Comparison of ENCODE assay signal across 8 cellular contexts in the genomic region with DNA sequence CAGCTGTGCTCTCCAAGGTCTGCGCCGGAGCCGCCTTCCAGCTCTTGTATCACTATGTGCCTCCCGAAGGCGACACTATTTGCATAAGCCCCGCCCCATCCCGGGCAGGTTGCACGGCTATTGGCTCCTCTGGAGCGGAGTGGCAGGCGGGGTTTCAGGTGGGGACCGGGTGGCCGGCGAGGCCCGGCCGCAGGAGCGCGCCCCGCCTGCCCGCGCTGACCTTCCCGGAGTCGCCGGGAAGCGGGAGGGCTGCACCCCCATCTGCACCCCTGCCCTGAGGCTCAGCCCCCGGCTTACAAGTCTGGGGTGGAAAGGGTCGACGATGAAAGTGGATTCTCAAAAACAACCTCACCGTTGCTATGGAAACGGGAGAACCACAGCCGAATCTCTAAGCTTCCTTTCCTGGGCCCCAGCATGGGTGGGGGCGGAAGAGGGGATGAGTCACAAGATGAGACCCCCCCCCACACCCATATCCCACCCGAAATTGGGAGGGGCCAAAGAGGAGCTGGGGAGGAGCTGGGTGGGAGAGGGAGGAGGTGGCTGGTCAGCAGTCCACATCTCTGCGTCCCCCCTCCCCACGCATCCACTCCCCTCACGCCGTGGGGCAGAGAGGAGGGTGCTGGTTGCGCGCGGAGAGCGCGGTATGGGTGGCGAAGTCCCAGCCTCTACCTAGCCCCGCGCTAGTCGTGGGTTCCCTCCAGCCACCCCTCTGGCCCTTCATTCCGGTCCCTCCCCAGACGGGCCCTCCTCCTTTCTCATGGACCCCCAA. TPM values are rescaled to one million over a fixed set of nuclear protein-coding genes. Genes with fewer than 3 reads are reported as not detected.
DNase-seq lines count a peak whose midpoint lies in the region; ATAC-seq and TF ChIP-seq lines count a peak whose summit lies in the region.

HPCAL4 (minus strand) TSS at position 51 of the 769 bp plus-strand sequence. CDS start 6,830 bp downstream, outside the sequence.

- H3K4me3 ChIP-seq in CD4-positive, CD25-positive, alpha-beta regulatory T cell (ENCODE audit: low read depth, low read length): peak within 1 kb of the TSS; percentile 61
- H3K4me3 ChIP-seq in Jurkat, Clone E6-1 (ENCODE audit: low read length): peak within 1 kb of the TSS; percentile 38
- H3K4me3 ChIP-seq in Peyer's patch: peak within 1 kb of the TSS; percentile 14 to 48 (median 46)
- peak within 1 kb of the TSS; percentile 28 for H3K4me3 ChIP-seq in fibroblast of pulmonary artery (replicated peaks; ENCODE audit: low read depth, low read length)

- intact Hi-C loops in activated T-helper 2 cell treated with anti-CD3 and anti-CD28 coated beads, Interferon-gamma antibody, Interleukin-2, Interleukin-4, amounts not matched to agents 10 μg/mL and 5 μg/mL and 100 μg/mL, durations not matched to agents 14 hours and 24 hours and 36 hours (cut with micrococcal nuclease): no loop called here

- H3K4me1 ChIP-seq in CD4-positive, CD25-positive, alpha-beta regulatory T cell (ENCODE audit: control insufficient read depth, insufficient read depth, low read length, poor library complexity, severe bottlenecking): peaks cover 39% of the 10 kb centered on the region
- peaks cover 0 to 18% (median 13%) of the 10 kb centered on the region in 4 donors for H3K4me1 ChIP-seq in Peyer's patch

- TF ChIP-seq POLR2A in Peyer's patch (IDR thresholded peaks at IDR 0.05): no peak

- no peaks in the 10 kb centered on the region for H3K9me3 Mint-ChIP-seq in CD4-positive, CD25-positive, alpha-beta regulatory T cell
- H3K9me3 Mint-ChIP-seq in activated T-helper 2 cell treated with anti-CD3 and anti-CD28 coated beads, Interferon-gamma antibody, Interleukin-2, Interleukin-4, amounts not matched to agents 10 μg/mL and 5 μg/mL and 100 μg/mL, durations not matched to agents 14 hours and 24 hours and 36 hours: no peaks in the 10 kb centered on the region
- no peaks in the 10 kb centered on the region for H3K9me3 Mint-ChIP-seq in natural killer cell treated with Interleukin-12 subunit alpha and Interleukin-12 subunit beta and Interleukin-15 and Interleukin-18, amount 100 ng/mL, for 72 hours
- H3K9me3 Mint-ChIP-seq in stimulated activated naive B cell treated with anti-CD40 and anti-IgM and Interleukin-4, amounts not matched to agents 10 μg/mL and 1 μg/mL and 100 μg/mL, for 72 hours: no peaks in the 10 kb centered on the region

- H3K36me3 Mint-ChIP-seq in CD4-positive, CD25-positive, alpha-beta regulatory T cell: peaks cover 4% of the 10 kb centered on the region
- H3K36me3 Mint-ChIP-seq in activated T-helper 2 cell treated with anti-CD3 and anti-CD28 coated beads, Interferon-gamma antibody, Interleukin-2, Interleukin-4, amounts not matched to agents 10 μg/mL and 5 μg/mL and 100 μg/mL, durations not matched to agents 14 hours and 24 hours and 36 hours (ENCODE audit: low read depth): no peaks in the 10 kb centered on the region
- no peaks in the 10 kb centered on the region for H3K36me3 Mint-ChIP-seq in natural killer cell treated with Interleukin-12 subunit alpha and Interleukin-12 subunit beta and Interleukin-15 and Interleukin-18, amount 100 ng/mL, for 72 hours
- H3K36me3 Mint-ChIP-seq in stimulated activated naive B cell treated with anti-CD40 and anti-IgM and Interleukin-4, amounts not matched to agents 10 μg/mL and 1 μg/mL and 100 μg/mL, for 72 hours: peaks cover 0 to 2% of the 10 kb centered on the region in 2 donors

- TF ChIP-seq CTCF in Peyer's patch (IDR thresholded peaks at IDR 0.05): no peak
- TF ChIP-seq CTCF in fibroblast of pulmonary artery (IDR thresholded peaks at IDR 0.05; ENCODE audit: low read length, missing control alignments): no peak

- peak within 1 kb of the TSS; percentile 78 for H3K27ac ChIP-seq in CD4-positive, CD25-positive, alpha-beta regulatory T cell (ENCODE audit: insufficient read depth, low read length, poor library complexity, severe bottlenecking)
- peak within 1 kb of the TSS in 1 of 4 donors; percentile 26 for H3K27ac ChIP-seq in Peyer's patch

- H3K27ac Mint-ChIP-seq in CD4-positive, CD25-positive, alpha-beta regulatory T cell: peak within 1 kb of the TSS; percentile 86 to 95 (median 90)
- H3K27ac Mint-ChIP-seq in activated T-helper 2 cell treated with anti-CD3 and anti-CD28 coated beads, Interferon-gamma antibody, Interleukin-2, Interleukin-4, amounts not matched to agents 10 μg/mL and 5 μg/mL and 100 μg/mL, durations not matched to agents 14 hours and 24 hours and 36 hours: no peak within 1 kb of the TSS
- H3K27ac Mint-ChIP-seq in natural killer cell treated with Interleukin-12 subunit alpha and Interleukin-12 subunit beta and Interleukin-15 and Interleukin-18, amount 100 ng/mL, for 72 hours: no peak within 1 kb of the TSS
- H3K27ac Mint-ChIP-seq in stimulated activated naive B cell treated with anti-CD40 and anti-IgM and Interleukin-4, amounts not matched to agents 10 μg/mL and 1 μg/mL and 100 μg/mL, for 72 hours: no peak within 1 kb of the TSS

- peaks cover 5% of the 10 kb centered on the region for H3K27me3 ChIP-seq in CD4-positive, CD25-positive, alpha-beta regulatory T cell (ENCODE audit: control insufficient read depth, insufficient read depth, low read length)
- peaks cover 0 to 17% of the 10 kb centered on the region in 2 donors for H3K27me3 ChIP-seq in Peyer's patch

- H3K4me1 Mint-ChIP-seq in CD4-positive, CD25-positive, alpha-beta regulatory T cell: peaks cover 5 to 52% (median 30%) of the 10 kb centered on the region in 4 donors
- peaks cover 18% of the 10 kb centered on the region for H3K4me1 Mint-ChIP-seq in activated T-helper 2 cell treated with anti-CD3 and anti-CD28 coated beads, Interferon-gamma antibody, Interleukin-2, Interleukin-4, amounts not matched to agents 10 μg/mL and 5 μg/mL and 100 μg/mL, durations not matched to agents 14 hours and 24 hours and 36 hours (ENCODE audit: low read depth)
- H3K4me1 Mint-ChIP-seq in natural killer cell treated with Interleukin-12 subunit alpha and Interleukin-12 subunit beta and Interleukin-15 and Interleukin-18, amount 100 ng/mL, for 72 hours (ENCODE audit: low read depth in 2 of 2): peaks cover 17 to 23% of the 10 kb centered on the region in 2 donors
- peaks cover 12 to 28% of the 10 kb centered on the region in 2 donors for H3K4me1 Mint-ChIP-seq in stimulated activated naive B cell treated with anti-CD40 and anti-IgM and Interleukin-4, amounts not matched to agents 10 μg/mL and 1 μg/mL and 100 μg/mL, for 72 hours

- H3K9me3 ChIP-seq in CD4-positive, CD25-positive, alpha-beta regulatory T cell (ENCODE audit: control insufficient read depth in 2 of 2, low read length in 2 of 2): no peaks in the 10 kb centered on the region
- H3K9me3 ChIP-seq in Peyer's patch: no peaks in the 10 kb centered on the region

- H3K4me3 Mint-ChIP-seq in CD4-positive, CD25-positive, alpha-beta regulatory T cell: peak within 1 kb of the TSS; percentile 86 to 97 (median 90)
- H3K4me3 Mint-ChIP-seq in activated T-helper 2 cell treated with anti-CD3 and anti-CD28 coated beads, Interferon-gamma antibody, Interleukin-2, Interleukin-4, amounts not matched to agents 10 μg/mL and 5 μg/mL and 100 μg/mL, durations not matched to agents 14 hours and 24 hours and 36 hours (ENCODE audit: low read depth): peak within 1 kb of the TSS; percentile 70
- peak within 1 kb of the TSS; percentile 68 for H3K4me3 Mint-ChIP-seq in natural killer cell treated with Interleukin-12 subunit alpha and Interleukin-12 subunit beta and Interleukin-15 and Interleukin-18, amount 100 ng/mL, for 72 hours
- H3K4me3 Mint-ChIP-seq in stimulated activated naive B cell treated with anti-CD40 and anti-IgM and Interleukin-4, amounts not matched to agents 10 μg/mL and 1 μg/mL and 100 μg/mL, for 72 hours: peak within 1 kb of the TSS; percentile 75 to 79

- peak; percentile 78 to 94 (median 88) for DNase-seq in CD4-positive, CD25-positive, alpha-beta regulatory T cell
- DNase-seq in Jurkat, Clone E6-1 (ENCODE audit: low read depth, low spot score): peak; percentile 70
- DNase-seq in Peyer's patch: peak; percentile 84 to 94 (median 85)
- DNase-seq in activated T-helper 2 cell treated with anti-CD3 and anti-CD28 coated beads, Interferon-gamma antibody, Interleukin-2, Interleukin-4, amounts not matched to agents 10 μg/mL and 5 μg/mL and 100 μg/mL, durations not matched to agents 14 hours and 24 hours and 36 hours (ENCODE audit: low spot score): peak; percentile 86
- peak; percentile 71 for DNase-seq in fibroblast of pulmonary artery (ENCODE audit: low read depth)
- peak; percentile 90 for DNase-seq in natural killer cell treated with Interleukin-12 subunit alpha and Interleukin-12 subunit beta and Interleukin-15 and Interleukin-18, amount 100 ng/mL, for 72 hours (ENCODE audit: low spot score)
- peak; percentile 71 for DNase-seq in stimulated activated naive B cell treated with anti-CD40 and anti-IgM and Interleukin-4, amounts not matched to agents 10 μg/mL and 1 μg/mL and 100 μg/mL, for 72 hours

- no peaks in the 10 kb centered on the region for H3K36me3 ChIP-seq in CD4-positive, CD25-positive, alpha-beta regulatory T cell (ENCODE audit: control insufficient read depth, insufficient read depth, low read length)
- H3K36me3 ChIP-seq in Peyer's patch: no peaks in the 10 kb centered on the region

- H3K27me3 Mint-ChIP-seq in CD4-positive, CD25-positive, alpha-beta regulatory T cell: peaks cover 26% of the 10 kb centered on the region
- H3K27me3 Mint-ChIP-seq in activated T-helper 2 cell treated with anti-CD3 and anti-CD28 coated beads, Interferon-gamma antibody, Interleukin-2, Interleukin-4, amounts not matched to agents 10 μg/mL and 5 μg/mL and 100 μg/mL, durations not matched to agents 14 hours and 24 hours and 36 hours (ENCODE audit: low read depth): peaks cover 56% of the 10 kb centered on the region
- peaks cover 32 to 46% of the 10 kb centered on the region in 2 donors for H3K27me3 Mint-ChIP-seq in natural killer cell treated with Interleukin-12 subunit alpha and Interleukin-12 subunit beta and Interleukin-15 and Interleukin-18, amount 100 ng/mL, for 72 hours
- H3K27me3 Mint-ChIP-seq in stimulated activated naive B cell treated with anti-CD40 and anti-IgM and Interleukin-4, amounts not matched to agents 10 μg/mL and 1 μg/mL and 100 μg/mL, for 72 hours: peaks cover 63 to 82% of the 10 kb centered on the region in 2 donors

- ATAC-seq in CD4-positive, CD25-positive, alpha-beta regulatory T cell (ENCODE audit: low read depth in 2 of 2): peak; percentile 89 to 93
- ATAC-seq in GM21423 (IDR thresholded peaks at IDR 0.05; ENCODE audit: unreplicated experiment): peak; percentile 77
- peak; percentile 97 to 99 for ATAC-seq in natural killer cell treated with Interleukin-12 subunit alpha and Interleukin-12 subunit beta and Interleukin-15 and Interleukin-18, amount 100 ng/mL, for 72 hours
- ATAC-seq in stimulated activated naive B cell treated with anti-CD40 and anti-IgM and Interleukin-4, amounts not matched to agents 10 μg/mL and 1 μg/mL and 100 μg/mL, for 72 hours (replicated peaks): peak; percentile 95 to 96

RNA-seq across cellular contexts. Expression of gene HPCAL4, which starts in this region (rescaled TPM):
- 13.8 TPM for total RNA-seq in CD4-positive, CD25-positive, alpha-beta regulatory T cell
- polyA plus RNA-seq in CD4-positive, CD25-positive, alpha-beta regulatory T cell: 10 to 100 TPM in 3 of 4 donors, 1 to 10 TPM in 1; 9.5 to 19.7 (median 12.5) TPM
- 0.77 TPM for polyA plus RNA-seq in Jurkat, Clone E6-1 (2012; ENCODE audit: insufficient read depth, insufficient read length)
- total RNA-seq in Peyer's patch: under 1 TPM in 1 of 4 donors, not detected in 3; 0.83 TPM
- 0.39 and 0.48 TPM in 2 replicates for total RNA-seq in activated T-helper 2 cell treated with anti-CD3 and anti-CD28 coated beads, Interferon-gamma antibody, Interleukin-2, Interleukin-4, amounts not matched to agents 10 μg/mL and 5 μg/mL and 100 μg/mL, durations not matched to agents 14 hours and 24 hours and 36 hours
- under 1 TPM; 0.50 to 0.64 TPM for total RNA-seq in natural killer cell treated with Interleukin-12 subunit alpha and Interleukin-12 subunit beta and Interleukin-15 and Interleukin-18, amount 100 ng/mL, for 72 hours

Comparison
In these comparisons a context has a peak if more than half of its experiments do, and no peak if none do; other contexts are left out.
1. Peak in DNase-seq and H3K4me3 ChIP-seq in Peyer's patch; RNA of the gene not detected or under 1 TPM.
2. Peak in DNase-seq in activated T-helper 2 cell treated with anti-CD3 and anti-CD28 coated beads, Interferon-gamma antibody, Interleukin-2, Interleukin-4, amounts not matched to agents 10 μg/mL and 5 μg/mL and 100 μg/mL, durations not matched to agents 14 hours and 24 hours and 36 hours; RNA of the gene not detected or under 1 TPM.
3. Peak in DNase-seq and ATAC-seq in natural killer cell treated with Interleukin-12 subunit alpha and Interleukin-12 subunit beta and Interleukin-15 and Interleukin-18, amount 100 ng/mL, for 72 hours; RNA of the gene not detected or under 1 TPM.
4. H3K27ac Mint-ChIP-seq: peak in CD4-positive, CD25-positive, alpha-beta regulatory T cell (3 of 3); none in activated T-helper 2 cell treated with anti-CD3 and anti-CD28 coated beads, Interferon-gamma antibody, Interleukin-2, Interleukin-4, amounts not matched to agents 10 μg/mL and 5 μg/mL and 100 μg/mL, durations not matched to agents 14 hours and 24 hours and 36 hours (single experiment), natural killer cell treated with Interleukin-12 subunit alpha and Interleukin-12 subunit beta and Interleukin-15 and Interleukin-18, amount 100 ng/mL, for 72 hours (0 of 2) and stimulated activated naive B cell treated with anti-CD40 and anti-IgM and Interleukin-4, amounts not matched to agents 10 μg/mL and 1 μg/mL and 100 μg/mL, for 72 hours (single experiment).
5. Peak in every context shown above with its lines, with median percentiles within 50 percentile points of each other: ATAC-seq, DNase-seq, H3K4me3 ChIP-seq and H3K4me3 Mint-ChIP-seq.